ENCODE assay signal across 18 cellular contexts in genomic region chr14:58356268-58356667, GRCh38. TPM values are rescaled to one million over a fixed set of nuclear protein-coding genes. Genes with fewer than 3 reads are reported as not detected.
DNase-seq lines count a peak whose midpoint lies in the region; ATAC-seq and TF ChIP-seq lines count a peak whose summit lies in the region.
"Had no signal": no experiment of that assay in that cellular context is flagged by ENCODE, and none has a peak within 500 bp of the region (broad histone marks: within the 10 kb centered on the region; RNA-seq: fewer than 3 reads in every experiment).

No MANE protein-coding gene starts in this region.

- DNase-seq in AG10803 (ENCODE audit: low read depth) (peak; percentile 2), HFF-Myc (ENCODE audit: extremely low read depth, low read depth) (peak; percentile 5), fibroblast of gingiva (ENCODE audit: low read depth) (peak; percentile 14), medulla oblongata (ENCODE audit: extremely low spot score) (no peak), esophagus muscularis mucosa (ENCODE audit: extremely low spot score) (no peak)
- no peak for DNase-seq in activated CD4-positive, alpha-beta T cell treated with anti-CD3 and anti-CD28 coated beads, Interleukin-2, amount 50 U/mL, for 4 hours
- DNase-seq: ACHN; BE2C; CD8-positive, alpha-beta T cell; COR-L47; DND-41; GF-D8 had no signal

- H3K27ac ChIP-seq in muscle layer of duodenum (ENCODE audit: low read length) (peak overlapping the region; percentile 34), esophagus muscularis mucosa (replicated peaks in 1 of 4) (peak overlapping the region in 1 of 4 donors; percentile 15)
- H3K27ac ChIP-seq: C4-2B had no signal

- H3K36me3 ChIP-seq in muscle layer of duodenum (ENCODE audit: control insufficient read depth in 1 of 2, insufficient read depth in 2 of 2, low read length in 2 of 2) (peaks cover 21 to 25% of the 10 kb centered on the region in 2 donors), esophagus muscularis mucosa (peaks cover 11 to 76% (median 46%) of the 10 kb centered on the region in 4 donors)

- H3K4me1 ChIP-seq in muscle layer of duodenum (ENCODE audit: control insufficient read depth in 1 of 2, insufficient read depth in 2 of 2, low read length in 2 of 2): peaks cover 4 to 8% of the 10 kb centered on the region in 2 donors
- H3K4me1 ChIP-seq in esophagus muscularis mucosa: peaks cover 3 to 22% (median 12%) of the 10 kb centered on the region in 4 donors
- H3K4me1 ChIP-seq: BE2C had no signal

- intact Hi-C loops in esophagus muscularis mucosa (cut with DNase I): no loop called here

- H3K27me3 ChIP-seq in muscle layer of duodenum (ENCODE audit: low read depth, low read length) (no peaks in the 10 kb centered on the region), esophagus muscularis mucosa (no peaks in the 10 kb centered on the region)
- H3K27me3 ChIP-seq: BE2C had no signal

- WGBS in esophagus muscularis mucosa: 53% methylated on average over 1 of the region's 1 CpG

- no peak for TF ChIP-seq CTCF in AG10803 (conservative IDR thresholded peaks at IDR 0.05; ENCODE audit: low read length)
- no peak for TF ChIP-seq CTCF in HFF-Myc (IDR thresholded peaks at IDR 0.05; ENCODE audit: low read depth, low read length, missing control alignments)
- TF ChIP-seq CTCF in esophagus muscularis mucosa (IDR thresholded peaks at IDR 0.05): no peak

- no peak overlapping the region for H3K4me3 ChIP-seq in AG10803 (ENCODE audit: low read length)
- H3K4me3 ChIP-seq in HFF-Myc (replicated peaks; ENCODE audit: low read depth, low read length): no peak overlapping the region
- H3K4me3 ChIP-seq in muscle layer of duodenum (ENCODE audit: low read depth in 1 of 2, low read length in 2 of 2): no peak overlapping the region
- H3K4me3 ChIP-seq in esophagus muscularis mucosa: no peak overlapping the region

- H3K9me3 ChIP-seq in muscle layer of duodenum (ENCODE audit: control insufficient read depth in 1 of 2, low read length in 2 of 2): no peaks in the 10 kb centered on the region
- no peaks in the 10 kb centered on the region for H3K9me3 ChIP-seq in esophagus muscularis mucosa
- H3K9me3 ChIP-seq: BE2C had no signal

- no peak for ATAC-seq in activated CD4-positive, CD25-positive, alpha-beta regulatory T cell treated with anti-CD3 and anti-CD28 coated beads, Interleukin-2, amount 50 U/mL, for 24 hours
- ATAC-seq: CD8-positive, alpha-beta T cell; HCT116 had no signal

- TF ChIP-seq EP300 in esophagus muscularis mucosa (IDR thresholded peaks at IDR 0.05): no peak

- TF ChIP-seq POLR2A in esophagus muscularis mucosa (IDR thresholded peaks at IDR 0.05; ENCODE audit: low read depth): no peak

RNA-seq across cellular contexts. Expression of gene TOMM20L, which starts 39.5 kb away (rescaled TPM):
- total RNA-seq in esophagus muscularis mucosa: not detected
- total RNA-seq: A172, HT-29 had no signal

RNA-seq across cellular contexts. Expression of gene ARID4A, which starts 57.9 kb away (rescaled TPM):
- 10 to 100 TPM; 15.9 to 22.0 (median 17.7) TPM for total RNA-seq in esophagus muscularis mucosa

Comparison
In these comparisons a context has a peak if more than half of its experiments do, and no peak if none do; other contexts are left out.
1. DNase-seq: peak in AG10803 (single experiment), HFF-Myc (single experiment) and fibroblast of gingiva (single experiment); none in medulla oblongata (single experiment), activated CD4-positive, alpha-beta T cell treated with anti-CD3 and anti-CD28 coated beads, Interleukin-2, amount 50 U/mL, for 4 hours (0 of 2) and esophagus muscularis mucosa (single experiment).